In genomic region chr7:104873346-104873849, GRCh38 we compare ENCODE assay signal across 24 cellular contexts.
DNase-seq lines count a peak whose midpoint lies in the region; ATAC-seq and TF ChIP-seq lines count a peak whose summit lies in the region.
"Had no signal": no experiment of that assay in that cellular context is flagged by ENCODE, and none has a peak within 500 bp of the region (broad histone marks: within the 10 kb centered on the region; RNA-seq: fewer than 3 reads in every experiment).

No MANE protein-coding gene starts in this region.

- no peak overlapping the region for H3K23ac ChIP-seq in IMR-90 (ENCODE audit: low read depth, low read length)

- H3K4ac ChIP-seq in IMR-90 (ENCODE audit: low read depth, low read length) = no peak overlapping the region

- H3K79me1 ChIP-seq in IMR-90 (ENCODE audit: low read depth in 1 of 2, low read length in 2 of 2) = no peaks in the 10 kb centered on the region

- no peak overlapping the region for H2BK120ac ChIP-seq in IMR-90 (ENCODE audit: low read depth, low read length)

- H2BK5ac ChIP-seq in IMR-90 (ENCODE audit: low read depth, low read length, poor library complexity, severe bottlenecking) = no peak overlapping the region

- DNase-seq in IMR-90 = no peak
- peak; percentile 26 for DNase-seq in fibroblast of peridontal ligament (ENCODE audit: extremely low read depth)
- DNase-seq in osteoblast (ENCODE audit: insufficient read length, low spot score, missing footprints) = no peak
- DNase-seq in NOMO-1 treated with DMSO at 0.1 percent for 48 hours (lab: John Stamatoyannopoulos, UW; ENCODE audit: unreplicated experiment) = no peak
- DNase-seq in A673 (ENCODE audit: low spot score) = no peak
- no peak for DNase-seq in NCI-H2196 treated with DMSO at 0.1 percent for 48 hours (lab: John Stamatoyannopoulos, UW; ENCODE audit: unreplicated experiment)
- DNase-seq: CD4-positive, CD25-positive, alpha-beta regulatory T cell; HCEC 1CT; Kasumi-1; NCI-H1092 treated with DMSO at 0.1 percent for 48 hours; NCI-H1436 treated with DMSO at 0.1 percent for 48 hours; NCI-H187 treated with DMSO at 0.1 percent for 48 hours; NCI-H2171 treated with DMSO at 0.1 percent for 48 hours; NCI-H446; NCI-H524 treated with DMSO at 0.1 percent for 48 hours; NCI-H774; SHP77; T-cell had no signal

- H3K4me1 ChIP-seq in IMR-90 (ENCODE audit: control insufficient read depth, insufficient read depth, low read length) = peaks cover 3% of the 10 kb centered on the region; the same call in 1 of the 2 replicates
- H3K4me1 ChIP-seq in osteoblast (ENCODE audit: insufficient read depth, low read length) = peaks cover 4% of the 10 kb centered on the region
- no peaks in the 10 kb centered on the region for H3K4me1 ChIP-seq in A673 (ENCODE audit: insufficient read depth, low read length, poor library complexity, severe bottlenecking)
- H3K4me1 ChIP-seq: BLaER1 had no signal

- no peak overlapping the region for H3K56ac ChIP-seq in IMR-90 (ENCODE audit: extremely low read depth, insufficient read depth, low read length)

- H3K9ac ChIP-seq in IMR-90 (ENCODE audit: low read depth, low read length) = no peak overlapping the region
- H3K9ac ChIP-seq: BLaER1 had no signal

- H2BK15ac ChIP-seq in IMR-90 (ENCODE audit: low read depth, low read length) = no peak overlapping the region

- no CpG with 5 or more reads among the region's 12 CpGs for WGBS in IMR-90 (ENCODE audit: extremely low coverage in 2 of 2, insufficient read length in 1 of 2), 2 experiments

- intact Hi-C loops in IMR-90 (cut with micrococcal nuclease) = no loop called here
- intact Hi-C loops in A673 (cut with micrococcal nuclease; ENCODE audit: unreplicated experiment) = no loop called here

- TF ChIP-seq POLR2A in GM18951 (IDR thresholded peaks at IDR 0.05; ENCODE audit: extremely low read depth, insufficient read depth, insufficient read length) = peak; percentile 20
- TF ChIP-seq POLR2A in IMR-90 (IDR thresholded peaks at IDR 0.05; ENCODE audit: low read depth, low read length) = no peak

- H3K36me3 ChIP-seq in IMR-90 (ENCODE audit: control insufficient read depth, insufficient read depth, low read length) (no peaks in the 10 kb centered on the region), osteoblast (ENCODE audit: insufficient read depth, low read length) (no peaks in the 10 kb centered on the region), A673 (ENCODE audit: insufficient read depth, low read length, poor library complexity, severe bottlenecking) (no peaks in the 10 kb centered on the region)
- H3K36me3 ChIP-seq: BLaER1 had no signal

- H4K20me1 ChIP-seq in IMR-90 (ENCODE audit: insufficient read depth, low read length) = no peaks in the 10 kb centered on the region
- H4K20me1 ChIP-seq in osteoblast (ENCODE audit: insufficient read depth, low read length) = no peaks in the 10 kb centered on the region
- H4K20me1 ChIP-seq: BLaER1 had no signal

- CTCF ChIA-PET in IMR-90 (lab: Yijun Ruan, JAX) = interaction anchor here (1.3 kb wide), 1 partner anchor 11 kb away, joined by 3 read pairs; no protein-coding TSS in a partner anchor
- CTCF ChIA-PET in A673 (lab: Charles Lee) = interaction anchor here (1.1 kb wide), 1 partner anchor 10 kb away, joined by 3 read pairs; no protein-coding TSS in a partner anchor

- no peak overlapping the region for H4K5ac ChIP-seq in IMR-90 (ENCODE audit: low read depth, low read length)

- dilution Hi-C loops in IMR-90 (cut with HindIII; ENCODE audit: low sequenced_read_pairs, unreplicated experiment) = no loop called here

- H2AK5ac ChIP-seq in IMR-90 (ENCODE audit: low read depth, low read length) = no peak overlapping the region

- in situ Hi-C loops in GM18951 (cut with MboI; ENCODE audit: low sequenced_read_pairs, unreplicated experiment) = no loop called here
- in situ Hi-C loops in IMR-90 (cut with MboI; ENCODE audit: low sequenced_read_pairs) = no loop called here

- no peak overlapping the region for H3K18ac ChIP-seq in IMR-90 (ENCODE audit: low read depth, low read length)

- H4K91ac ChIP-seq in IMR-90 (ENCODE audit: insufficient read depth, low read depth, low read length) = no peak overlapping the region

- H3K79me2 ChIP-seq in osteoblast (ENCODE audit: insufficient read depth, low read length) = no peaks in the 10 kb centered on the region

- H2AFZ ChIP-seq in IMR-90 (replicated peaks; ENCODE audit: low read length, poor library complexity) = no peak overlapping the region
- peak overlapping the region; percentile 72 for H2AFZ ChIP-seq in osteoblast (ENCODE audit: low read length)
- H2AFZ ChIP-seq: GM23338 had no signal

- H3K14ac ChIP-seq in IMR-90 (replicated peaks; ENCODE audit: low read depth, low read length) = no peak overlapping the region

- H3K9me1 ChIP-seq in IMR-90 (ENCODE audit: insufficient read depth, low read length) = no peaks in the 10 kb centered on the region

- H3K9me3 ChIP-seq in IMR-90 (ENCODE audit: control insufficient read depth, insufficient read depth, low read length) (no peaks in the 10 kb centered on the region), osteoblast (ENCODE audit: low read depth, low read length) (no peaks in the 10 kb centered on the region), A673 (ENCODE audit: low read depth, low read length, poor library complexity, severe bottlenecking) (no peaks in the 10 kb centered on the region)

- POLR2A ChIA-PET in IMR-90 (lab: Charles Lee; ENCODE audit: unreplicated experiment) = no interaction called here
- POLR2A ChIA-PET in A673 (lab: Charles Lee; ENCODE audit: low non-redundant PET) = no interaction called here

- TF ChIP-seq RAD21 in IMR-90 (IDR thresholded peaks at IDR 0.05; ENCODE audit: low read length) = no peak

- no peak overlapping the region for H2AK9ac ChIP-seq in IMR-90 (replicated peaks; ENCODE audit: low read depth, low read length, poor library complexity)

- BruUV-seq in IMR-90 (replicated peaks; lab: Mats Ljungman, UMichigan) (no TSS peak), A673 (replicated peaks; lab: Mats Ljungman, UMichigan) (no TSS peak)

- H3K4me3 ChIP-seq in IMR-90 (ENCODE audit: insufficient read depth, low read depth, low read length) = no peak overlapping the region
- peak overlapping the region; percentile 45 for H3K4me3 ChIP-seq in osteoblast (ENCODE audit: insufficient read depth, low read length)
- no peak overlapping the region for H3K4me3 ChIP-seq in A673 (ENCODE audit: low read depth, low read length, poor library complexity, severe bottlenecking)
- H3K4me3 ChIP-seq: BLaER1, GM23338, K562 had no signal

- peak; percentile 70 for ATAC-seq in IMR-90 (ENCODE audit: low read depth)
- ATAC-seq: GM23338, HepG2, K562, T-cell had no signal

- H2BK20ac ChIP-seq in IMR-90 (ENCODE audit: low read depth, low read length) = no peak overlapping the region

- H3K4me2 ChIP-seq in IMR-90 (ENCODE audit: low read depth, low read length) (peak overlapping the region; percentile 19), osteoblast (ENCODE audit: insufficient read depth, low read length) (peak overlapping the region; percentile 74)
- H3K4me2 ChIP-seq: BLaER1, GM23338 had no signal

- H3K27me3 ChIP-seq in IMR-90 (ENCODE audit: control insufficient read depth, insufficient read depth, low read length) = peaks cover 11% of the 10 kb centered on the region
- no peaks in the 10 kb centered on the region for H3K27me3 ChIP-seq in osteoblast (ENCODE audit: insufficient read depth, low read length)
- H3K27me3 ChIP-seq in A673 (replicated peaks; ENCODE audit: insufficient read depth, low read depth, low read length, poor library complexity) = peaks cover 4% of the 10 kb centered on the region
- H3K27me3 ChIP-seq: BLaER1 had no signal

- no peak for TF ChIP-seq CTCF in IMR-90 (conservative IDR thresholded peaks at IDR 0.05; ENCODE audit: low read depth, low read length)
- TF ChIP-seq CTCF in osteoblast (IDR thresholded peaks at IDR 0.05; ENCODE audit: extremely low read depth, low read depth, low read length) = no peak
- TF ChIP-seq CTCF in A673 (conservative IDR thresholded peaks at IDR 0.05; ENCODE audit: low read depth, low read length) = no peak

- H3K27ac ChIP-seq in IMR-90 (ENCODE audit: insufficient read depth, low read length) (no peak overlapping the region), osteoblast (ENCODE audit: low read depth, low read length) (no peak overlapping the region), A673 (ENCODE audit: low read depth, low read length, poor library complexity, severe bottlenecking) (no peak overlapping the region)
- H3K27ac ChIP-seq: BLaER1, RWPE1 had no signal

- no peak overlapping the region for H4K8ac ChIP-seq in IMR-90 (ENCODE audit: low read depth in 2 of 2, low read length in 2 of 2)

TF ChIP-seq in IMR-90, 13 proteins besides CTCF, POLR2A, EP300 and RAD21 (continues in another document):
- TF ChIP-seq MAZ (IDR thresholded peaks at IDR 0.05; ENCODE audit: borderline replicate concordance, low read depth, low read length) (no peak), CEBPB (IDR thresholded peaks at IDR 0.05; ENCODE audit: low read depth, low read length) (no peak), FOS (IDR thresholded peaks at IDR 0.05; ENCODE audit: low read depth, low read length) (no peak), NFE2L2 (IDR thresholded peaks at IDR 0.05; ENCODE audit: low read depth, low read length) (no peak), SMC3 (IDR thresholded peaks at IDR 0.05; ENCODE audit: low read depth, low read length) (no peak), CHD1 (IDR thresholded peaks at IDR 0.05; ENCODE audit: low read depth, low read length) (no peak), MAFK (IDR thresholded peaks at IDR 0.05; ENCODE audit: low read depth, low read length) (no peak), MXI1 (IDR thresholded peaks at IDR 0.05; ENCODE audit: borderline replicate concordance, low read depth, low read length) (no peak), USF2 (IDR thresholded peaks at IDR 0.05; ENCODE audit: low read depth, low read length) (no peak), RCOR1 (IDR thresholded peaks at IDR 0.05; ENCODE audit: insufficient replicate concordance, low read length) (no peak)
- TF ChIP-seq, protein P1, sequence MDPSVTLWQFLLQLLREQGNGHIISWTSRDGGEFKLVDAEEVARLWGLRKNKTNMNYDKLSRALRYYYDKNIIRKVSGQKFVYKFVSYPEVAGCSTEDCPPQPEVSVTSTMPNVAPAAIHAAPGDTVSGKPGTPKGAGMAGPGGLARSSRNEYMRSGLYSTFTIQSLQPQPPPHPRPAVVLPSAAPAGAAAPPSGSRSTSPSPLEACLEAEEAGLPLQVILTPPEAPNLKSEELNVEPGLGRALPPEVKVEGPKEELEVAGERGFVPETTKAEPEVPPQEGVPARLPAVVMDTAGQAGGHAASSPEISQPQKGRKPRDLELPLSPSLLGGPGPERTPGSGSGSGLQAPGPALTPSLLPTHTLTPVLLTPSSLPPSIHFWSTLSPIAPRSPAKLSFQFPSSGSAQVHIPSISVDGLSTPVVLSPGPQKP (IDR thresholded peaks at IDR 0.05; ENCODE audit: borderline replicate concordance, low read depth, low read length) = no peak
